ENCODE assay signal across 16 cellular contexts in the genomic region with DNA sequence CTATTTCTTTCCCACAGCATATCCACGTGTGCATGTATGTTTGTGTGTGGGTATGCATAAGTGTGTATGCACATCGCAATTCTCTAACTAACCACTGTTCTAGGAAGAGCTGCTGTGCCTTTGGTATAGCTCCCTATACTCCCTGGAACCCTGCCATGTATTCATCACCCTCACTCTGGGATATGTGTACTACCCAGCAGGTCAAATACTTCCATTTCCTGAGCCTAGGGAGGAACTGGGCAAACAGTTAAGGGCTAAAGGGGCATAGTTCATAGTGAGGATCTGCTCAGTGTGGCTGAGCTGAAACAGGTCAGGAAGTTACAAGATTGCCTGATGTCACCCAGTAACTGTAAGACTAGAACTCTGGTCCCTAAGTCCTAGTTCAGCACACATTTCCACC.
A peak's percentile ranks its signal among the peaks of the same experiment; 100 is the strongest.
DNase-seq lines count a peak whose midpoint lies in the region; ATAC-seq and TF ChIP-seq lines count a peak whose summit lies in the region.
"Had no signal": no experiment of that assay in that cellular context is flagged by ENCODE, and none has a peak within 500 bp of the region (broad histone marks: within the 10 kb centered on the region; RNA-seq: fewer than 3 reads in every experiment).

No MANE protein-coding gene starts in this region.

- H3K9me3 Mint-ChIP-seq in natural killer cell = peaks cover 3 to 4% of the 10 kb centered on the region in 2 donors
- H3K9me3 Mint-ChIP-seq in natural killer cell treated with Interleukin-12 subunit alpha and Interleukin-12 subunit beta and Interleukin-15 and Interleukin-18, amount 100 ng/mL, for 72 hours = peaks cover 6% of the 10 kb centered on the region

- POLR2A ChIA-PET in PC-9 (lab: Charles Lee; ENCODE audit: unreplicated experiment) = no interaction called here

- H2AFZ ChIP-seq in PC-9 = no peak overlapping the region

- no peak overlapping the region for H3K4me3 Mint-ChIP-seq in natural killer cell
- no peak overlapping the region for H3K4me3 Mint-ChIP-seq in natural killer cell treated with Interleukin-12 subunit alpha and Interleukin-12 subunit beta and Interleukin-15 and Interleukin-18, amount 100 ng/mL, for 72 hours
- H3K4me3 Mint-ChIP-seq: activated T-cell treated with anti-CD3 and anti-CD28 coated beads, Interleukin-2, amount 50 U/mL, for 24 hours had no signal

- peaks cover 39% of the 10 kb centered on the region for H3K4me1 ChIP-seq in PC-9 (replicated peaks; ENCODE audit: insufficient read depth)

- no peak for ATAC-seq in natural killer cell
- ATAC-seq in natural killer cell treated with Interleukin-12 subunit alpha and Interleukin-12 subunit beta and Interleukin-15 and Interleukin-18, amount 100 ng/mL, for 72 hours = no peak
- ATAC-seq in HG02840 (IDR thresholded peaks at IDR 0.05; ENCODE audit: low FRiP score, unreplicated experiment) = no peak
- no peak for ATAC-seq in GM21529 (IDR thresholded peaks at IDR 0.05; ENCODE audit: unreplicated experiment)
- ATAC-seq: esophagus mucosa had no signal

- no peaks in the 10 kb centered on the region for H3K36me3 ChIP-seq in PC-9 (ENCODE audit: low read depth)

- intact Hi-C loops in natural killer cell (cut with micrococcal nuclease) = loop anchor here (10.0 kb wide), 1 partner anchor 218 kb away; no protein-coding TSS in a partner anchor
- intact Hi-C loops in PC-9 (cut with micrococcal nuclease; ENCODE audit: unreplicated experiment) = no loop called here

- no peak overlapping the region for H3K4me3 ChIP-seq in PC-9
- H3K4me3 ChIP-seq: coronary artery had no signal

- peaks cover 16% of the 10 kb centered on the region for H3K9me3 ChIP-seq in PC-9 (ENCODE audit: insufficient read depth, low read depth)

- no peaks in the 10 kb centered on the region for H3K79me2 ChIP-seq in PC-9 (ENCODE audit: low read depth)

- H3K4me2 ChIP-seq in PC-9 = peak overlapping the region; percentile 59

- H3K36me3 Mint-ChIP-seq in natural killer cell = peaks cover 9% of the 10 kb centered on the region
- H3K36me3 Mint-ChIP-seq in natural killer cell treated with Interleukin-12 subunit alpha and Interleukin-12 subunit beta and Interleukin-15 and Interleukin-18, amount 100 ng/mL, for 72 hours = peaks cover 24% of the 10 kb centered on the region

- H3K27ac Mint-ChIP-seq in natural killer cell = peak overlapping the region; percentile 87 to 90
- H3K27ac Mint-ChIP-seq in natural killer cell treated with Interleukin-12 subunit alpha and Interleukin-12 subunit beta and Interleukin-15 and Interleukin-18, amount 100 ng/mL, for 72 hours = peak overlapping the region in 1 of 2 donors; percentile 66

- peak overlapping the region; percentile 87 for H3K27ac ChIP-seq in PC-9
- H3K27ac ChIP-seq: coronary artery had no signal

- peaks cover 55 to 62% of the 10 kb centered on the region in 2 donors for H3K4me1 Mint-ChIP-seq in natural killer cell
- peaks cover 46 to 56% of the 10 kb centered on the region in 2 donors for H3K4me1 Mint-ChIP-seq in natural killer cell treated with Interleukin-12 subunit alpha and Interleukin-12 subunit beta and Interleukin-15 and Interleukin-18, amount 100 ng/mL, for 72 hours (ENCODE audit: low read depth in 2 of 2)

- CTCF ChIA-PET in PC-9 (lab: Charles Lee) = no interaction called here

- H3F3A ChIP-seq in PC-9 (ENCODE audit: insufficient read depth, low read depth) = peaks cover 31% of the 10 kb centered on the region; the same call in 1 of the 2 replicates

- no peaks in the 10 kb centered on the region for H3K27me3 ChIP-seq in PC-9 (ENCODE audit: insufficient read depth, low read depth)

- DNase-seq in natural killer cell (no peak), PC-9 (no peak), kidney tubule cell (ENCODE audit: low spot score) (peak; percentile 14), NCI-H2171 (lab: John Stamatoyannopoulos, UW) (no peak), HUDEP-2 (lab: John Stamatoyannopoulos, UW; ENCODE audit: unreplicated experiment in 76 of 76) (no peak)
- no peak for DNase-seq in natural killer cell treated with Interleukin-12 subunit alpha and Interleukin-12 subunit beta and Interleukin-15 and Interleukin-18, amount 100 ng/mL, for 72 hours (ENCODE audit: low spot score)
- DNase-seq: activated T-cell treated with anti-CD3 and anti-CD28 coated beads, Interleukin-2, amount 50 U/mL, for 24 hours; amniotic stem cell; NCI-H1048; NCI-H510A treated with DMSO at 0.1 percent for 48 hours; posterior cingulate gyrus; T-helper 1 cell had no signal

- no peaks in the 10 kb centered on the region for H3K9me2 ChIP-seq in PC-9 (ENCODE audit: insufficient read depth)

- no TSS peak for BruUV-seq in PC-9 (replicated peaks; lab: Mats Ljungman, UMichigan)

- H4K20me1 ChIP-seq in PC-9 (ENCODE audit: insufficient read depth) = no peaks in the 10 kb centered on the region

- TF ChIP-seq CTCF in natural killer cell (IDR thresholded peaks at IDR 0.05) (no peak), PC-9 (conservative IDR thresholded peaks at IDR 0.05) (no peak)

- peaks cover 0 to 7% of the 10 kb centered on the region in 2 donors for H3K27me3 Mint-ChIP-seq in natural killer cell (ENCODE audit: low read depth in 2 of 2)
- peaks cover 0 to 17% of the 10 kb centered on the region in 2 donors for H3K27me3 Mint-ChIP-seq in natural killer cell treated with Interleukin-12 subunit alpha and Interleukin-12 subunit beta and Interleukin-15 and Interleukin-18, amount 100 ng/mL, for 72 hours
- H3K27me3 Mint-ChIP-seq: activated T-cell treated with anti-CD3 and anti-CD28 coated beads, Interleukin-2, amount 50 U/mL, for 24 hours had no signal
